In genomic region chr6:34645627-34646026, GRCh38 we compare ENCODE assay signal across 18 cellular contexts. TPM values are rescaled to one million over a fixed set of nuclear protein-coding genes. Genes with fewer than 3 reads are reported as not detected.
DNase-seq lines count a peak whose midpoint lies in the region; ATAC-seq and TF ChIP-seq lines count a peak whose summit lies in the region.
"Had no signal": no experiment of that assay in that cellular context is flagged by ENCODE, and none has a peak within 500 bp of the region (broad histone marks: within the 10 kb centered on the region; RNA-seq: fewer than 3 reads in every experiment).

No MANE protein-coding gene starts in this region.

- DNase-seq in activated CD8-positive, alpha-beta T cell treated with anti-CD3 and anti-CD28 coated beads for 36 hours: no peak
- DNase-seq in activated CD8-positive, alpha-beta T cell treated with anti-CD3 and anti-CD28 coated beads, Interleukin-2, amount 10 ng/mL, durations not matched to agents 7 days and 5 days: no peak
- no peak for DNase-seq in CD4-positive, alpha-beta memory T cell
- no peak for DNase-seq in central memory CD8-positive, alpha-beta T cell (ENCODE audit: low spot score in 2 of 2)
- DNase-seq in psoas muscle (no peak), NOMO-1 treated with dmso at 0.1 percent for 144 hours (lab: John Stamatoyannopoulos, UW; ENCODE audit: unreplicated experiment) (no peak), progenitor cell of endocrine pancreas (ENCODE audit: low spot score, unreplicated experiment) (no peak)
- DNase-seq: 8988T, HCEC 1CT, IMR-90, MM.1S, NCI-H2029, NCI-H446, NCI-H524 treated with DMSO at 0.1 percent for 48 hours, NCI-H774, PC-3 had no signal

- peaks cover 18% of the 10 kb centered on the region for H3K4me1 Mint-ChIP-seq in activated CD8-positive, alpha-beta T cell treated with anti-CD3 and anti-CD28 coated beads for 36 hours (ENCODE audit: low read depth)
- H3K4me1 Mint-ChIP-seq in activated CD8-positive, alpha-beta T cell treated with anti-CD3 and anti-CD28 coated beads, Interleukin-2, amount 10 ng/mL, durations not matched to agents 7 days and 5 days (ENCODE audit: low read depth): peaks cover 3% of the 10 kb centered on the region
- H3K4me1 Mint-ChIP-seq in CD4-positive, alpha-beta memory T cell: peaks cover 14 to 49% (median 26%) of the 10 kb centered on the region in 4 donors
- H3K4me1 Mint-ChIP-seq in central memory CD8-positive, alpha-beta T cell: peaks cover 32% of the 10 kb centered on the region
- H3K4me1 Mint-ChIP-seq in progenitor cell of endocrine pancreas (ENCODE audit: low read depth): peaks cover 1% of the 10 kb centered on the region

- peaks cover 13% of the 10 kb centered on the region for H3K36me3 ChIP-seq in CD4-positive, alpha-beta memory T cell (ENCODE audit: insufficient read depth, low read length)
- peaks cover 0 to 29% of the 10 kb centered on the region in 2 donors for H3K36me3 ChIP-seq in psoas muscle (ENCODE audit: insufficient read depth in 1 of 2, low read depth in 1 of 2)

- H3K27me3 Mint-ChIP-seq in activated CD8-positive, alpha-beta T cell treated with anti-CD3 and anti-CD28 coated beads for 36 hours: no peaks in the 10 kb centered on the region
- no peaks in the 10 kb centered on the region for H3K27me3 Mint-ChIP-seq in activated CD8-positive, alpha-beta T cell treated with anti-CD3 and anti-CD28 coated beads, Interleukin-2, amount 10 ng/mL, durations not matched to agents 7 days and 5 days (ENCODE audit: low read depth)
- H3K27me3 Mint-ChIP-seq in CD4-positive, alpha-beta memory T cell: no peaks in the 10 kb centered on the region
- no peaks in the 10 kb centered on the region for H3K27me3 Mint-ChIP-seq in central memory CD8-positive, alpha-beta T cell
- H3K27me3 Mint-ChIP-seq in progenitor cell of endocrine pancreas: no peaks in the 10 kb centered on the region

- H3K9me3 ChIP-seq in CD4-positive, alpha-beta memory T cell (ENCODE audit: control insufficient read depth in 1 of 2, low read length in 2 of 2): no peaks in the 10 kb centered on the region
- H3K9me3 ChIP-seq in psoas muscle: no peaks in the 10 kb centered on the region

- H3K27me3 ChIP-seq in CD4-positive, alpha-beta memory T cell (ENCODE audit: insufficient read depth, low read length): no peaks in the 10 kb centered on the region
- H3K27me3 ChIP-seq in psoas muscle (ENCODE audit: insufficient read depth in 3 of 3, low read length in 2 of 3): no peaks in the 10 kb centered on the region

- intact Hi-C loops in activated CD8-positive, alpha-beta T cell treated with anti-CD3 and anti-CD28 coated beads for 36 hours (cut with micrococcal nuclease): no loop called here
- intact Hi-C loops in CD4-positive, alpha-beta memory T cell (cut with micrococcal nuclease): no loop called here
- intact Hi-C loops in psoas muscle (cut with DNase I): loop anchor here in 1 of 2 donors (10.0 kb wide), 1 partner anchor 49 kb away; the partner anchor contains the start of gene ILRUN

- WGBS in psoas muscle, 3 donors: 69 to 81% (median 78%) methylated on average over 5 of the region's 5 CpGs

- no peak overlapping the region for H3K27ac ChIP-seq in CD4-positive, alpha-beta memory T cell (ENCODE audit: low read depth, low read length)
- peak overlapping the region; percentile 53 for H3K27ac ChIP-seq in psoas muscle
- H3K27ac ChIP-seq: KMS-11 had no signal

- no peaks in the 10 kb centered on the region for H3K4me1 ChIP-seq in CD4-positive, alpha-beta memory T cell (ENCODE audit: insufficient read depth, low read length)
- peaks cover 48% of the 10 kb centered on the region for H3K4me1 ChIP-seq in psoas muscle

- no peak overlapping the region for H3K4me3 Mint-ChIP-seq in activated CD8-positive, alpha-beta T cell treated with anti-CD3 and anti-CD28 coated beads for 36 hours
- no peak overlapping the region for H3K4me3 Mint-ChIP-seq in activated CD8-positive, alpha-beta T cell treated with anti-CD3 and anti-CD28 coated beads, Interleukin-2, amount 10 ng/mL, durations not matched to agents 7 days and 5 days
- H3K4me3 Mint-ChIP-seq in CD4-positive, alpha-beta memory T cell: no peak overlapping the region
- no peak overlapping the region for H3K4me3 Mint-ChIP-seq in central memory CD8-positive, alpha-beta T cell
- H3K4me3 Mint-ChIP-seq in progenitor cell of endocrine pancreas (ENCODE audit: low read depth): no peak overlapping the region

- H3K9me3 Mint-ChIP-seq in activated CD8-positive, alpha-beta T cell treated with anti-CD3 and anti-CD28 coated beads for 36 hours: no peaks in the 10 kb centered on the region
- no peaks in the 10 kb centered on the region for H3K9me3 Mint-ChIP-seq in activated CD8-positive, alpha-beta T cell treated with anti-CD3 and anti-CD28 coated beads, Interleukin-2, amount 10 ng/mL, durations not matched to agents 7 days and 5 days (ENCODE audit: insufficient read depth)
- H3K9me3 Mint-ChIP-seq in CD4-positive, alpha-beta memory T cell: no peaks in the 10 kb centered on the region
- H3K9me3 Mint-ChIP-seq in central memory CD8-positive, alpha-beta T cell: no peaks in the 10 kb centered on the region
- no peaks in the 10 kb centered on the region for H3K9me3 Mint-ChIP-seq in progenitor cell of endocrine pancreas (ENCODE audit: low read depth)

- POLR2A ChIA-PET in activated CD8-positive, alpha-beta T cell treated with anti-CD3 and anti-CD28 coated beads for 36 hours (lab: Charles Lee): no interaction called here
- POLR2A ChIA-PET in activated CD8-positive, alpha-beta T cell treated with anti-CD3 and anti-CD28 coated beads, Interleukin-2, amount 10 ng/mL, durations not matched to agents 7 days and 5 days (lab: Charles Lee): no interaction called here
- POLR2A ChIA-PET in CD4-positive, alpha-beta memory T cell (lab: Charles Lee; ENCODE audit: partially characterized antibody): no interaction called here

- H3K36me3 Mint-ChIP-seq in activated CD8-positive, alpha-beta T cell treated with anti-CD3 and anti-CD28 coated beads for 36 hours (ENCODE audit: low read depth): peaks cover 19% of the 10 kb centered on the region
- peaks cover 31% of the 10 kb centered on the region for H3K36me3 Mint-ChIP-seq in activated CD8-positive, alpha-beta T cell treated with anti-CD3 and anti-CD28 coated beads, Interleukin-2, amount 10 ng/mL, durations not matched to agents 7 days and 5 days (ENCODE audit: low read depth)
- peaks cover 42 to 55% of the 10 kb centered on the region in 2 donors for H3K36me3 Mint-ChIP-seq in CD4-positive, alpha-beta memory T cell
- peaks cover 17% of the 10 kb centered on the region for H3K36me3 Mint-ChIP-seq in central memory CD8-positive, alpha-beta T cell (ENCODE audit: insufficient read depth)
- peaks cover 14% of the 10 kb centered on the region for H3K36me3 Mint-ChIP-seq in progenitor cell of endocrine pancreas (ENCODE audit: insufficient read depth)

- TF ChIP-seq CTCF in activated CD8-positive, alpha-beta T cell treated with anti-CD3 and anti-CD28 coated beads for 36 hours (IDR thresholded peaks at IDR 0.05): no peak
- TF ChIP-seq CTCF in psoas muscle (IDR thresholded peaks at IDR 0.05): no peak
- TF ChIP-seq CTCF in progenitor cell of endocrine pancreas (IDR thresholded peaks at IDR 0.05; ENCODE audit: unreplicated experiment): no peak

- H3K4me3 ChIP-seq in CD4-positive, alpha-beta memory T cell (ENCODE audit: low read length in 2 of 2): no peak overlapping the region
- no peak overlapping the region for H3K4me3 ChIP-seq in psoas muscle

- CTCF ChIA-PET in activated CD8-positive, alpha-beta T cell treated with anti-CD3 and anti-CD28 coated beads for 36 hours (lab: Charles Lee): no interaction called here
- CTCF ChIA-PET in activated CD8-positive, alpha-beta T cell treated with anti-CD3 and anti-CD28 coated beads, Interleukin-2, amount 10 ng/mL, durations not matched to agents 7 days and 5 days (lab: Charles Lee): no interaction called here
- CTCF ChIA-PET in CD4-positive, alpha-beta memory T cell (lab: Charles Lee; ENCODE audit: partially characterized antibody): no interaction called here

- ATAC-seq in activated CD8-positive, alpha-beta T cell treated with anti-CD3 and anti-CD28 coated beads for 36 hours: no peak
- no peak for ATAC-seq in activated CD8-positive, alpha-beta T cell treated with anti-CD3 and anti-CD28 coated beads, Interleukin-2, amount 10 ng/mL, durations not matched to agents 7 days and 5 days
- ATAC-seq in central memory CD8-positive, alpha-beta T cell (replicated peaks; ENCODE audit: extremely low read depth, poor library complexity, severe bottlenecking): no peak
- peak; percentile 57 to 73 (median 60) for ATAC-seq in psoas muscle
- ATAC-seq in HG03571 (IDR thresholded peaks at IDR 0.05; ENCODE audit: unreplicated experiment): no peak
- ATAC-seq: PC-3 had no signal

- H3K27ac Mint-ChIP-seq in activated CD8-positive, alpha-beta T cell treated with anti-CD3 and anti-CD28 coated beads for 36 hours: peak overlapping the region; percentile 31
- H3K27ac Mint-ChIP-seq in activated CD8-positive, alpha-beta T cell treated with anti-CD3 and anti-CD28 coated beads, Interleukin-2, amount 10 ng/mL, durations not matched to agents 7 days and 5 days: no peak overlapping the region
- H3K27ac Mint-ChIP-seq in CD4-positive, alpha-beta memory T cell: peak overlapping the region in 4 of 7 donors; percentile 13 to 38 (median 18)
- H3K27ac Mint-ChIP-seq in central memory CD8-positive, alpha-beta T cell (ENCODE audit: low read depth): peak overlapping the region; percentile 24
- H3K27ac Mint-ChIP-seq in progenitor cell of endocrine pancreas: no peak overlapping the region

RNA-seq across cellular contexts. Expression of gene ILRUN, which starts 50.9 kb away (rescaled TPM):
- total RNA-seq in activated CD8-positive, alpha-beta T cell treated with anti-CD3 and anti-CD28 coated beads for 36 hours: 10 to 100 TPM; 45.3 to 51.8 TPM
- 10 to 100 TPM; 57.4 to 58.8 TPM for total RNA-seq in activated CD8-positive, alpha-beta T cell treated with anti-CD3 and anti-CD28 coated beads, Interleukin-2, amount 10 ng/mL, durations not matched to agents 7 days and 5 days
- total RNA-seq in CD4-positive, alpha-beta memory T cell: 10 to 100 TPM; 68.6 to 70.7 TPM
- polyA plus RNA-seq in CD4-positive, alpha-beta memory T cell: 10 to 100 TPM; 14.8 to 15.1 TPM
- total RNA-seq in psoas muscle (100 to 1,000 TPM; 129 to 191 (median 176) TPM), progenitor cell of endocrine pancreas (55.2 and 56.3 TPM in 2 replicates)
- 100 to 1,000 TPM in 2 of 3 donors, 10 to 100 TPM in 1; 89.4 to 312 (median 131) TPM for polyA plus RNA-seq in psoas muscle

Comparison
In these comparisons a context has a peak if more than half of its experiments do, and no peak if none do; other contexts are left out.
1. H3K27ac Mint-ChIP-seq: peak in activated CD8-positive, alpha-beta T cell treated with anti-CD3 and anti-CD28 coated beads for 36 hours (single experiment), CD4-positive, alpha-beta memory T cell (4 of 7) and central memory CD8-positive, alpha-beta T cell (single experiment); none in activated CD8-positive, alpha-beta T cell treated with anti-CD3 and anti-CD28 coated beads, Interleukin-2, amount 10 ng/mL, durations not matched to agents 7 days and 5 days (single experiment) and progenitor cell of endocrine pancreas (single experiment).
2. ATAC-seq: peak in psoas muscle (4 of 4); none in activated CD8-positive, alpha-beta T cell treated with anti-CD3 and anti-CD28 coated beads for 36 hours (single experiment), activated CD8-positive, alpha-beta T cell treated with anti-CD3 and anti-CD28 coated beads, Interleukin-2, amount 10 ng/mL, durations not matched to agents 7 days and 5 days (single experiment), central memory CD8-positive, alpha-beta T cell (single experiment) and HG03571 (single experiment).